Comparison of ENCODE assay signal across 15 cellular contexts in genomic region chr22:33326540-33327295, GRCh38.
"Had no signal": no experiment of that assay in that cellular context is flagged by ENCODE, and none has a peak within 500 bp of the region (broad histone marks: within the 10 kb centered on the region; RNA-seq: fewer than 3 reads in every experiment).

No MANE protein-coding gene starts in this region.

- H3K4me3 ChIP-seq: colonic mucosa, stomach, thoracic aorta had no signal

- H3K27ac Mint-ChIP-seq: activated naive CD4-positive, alpha-beta T cell treated with anti-CD3 and anti-CD28 coated beads, Interleukin-2, amount 10 ng/mL, durations not matched to agents 7 days and 5 days; activated T-helper 2 cell treated with anti-CD3 and anti-CD28 coated beads, Interferon-gamma antibody, Interleukin-2, Interleukin-4, amounts not matched to agents 10 μg/mL and 5 μg/mL and 100 μg/mL, durations not matched to agents 14 hours and 24 hours and 36 hours; natural killer cell treated with Interleukin-12 subunit alpha and Interleukin-12 subunit beta and Interleukin-15 and Interleukin-18, amount 100 ng/mL, for 72 hours; T-helper 17 cell had no signal

- H3K4me1 Mint-ChIP-seq: activated naive CD4-positive, alpha-beta T cell treated with anti-CD3 and anti-CD28 coated beads, Interleukin-2, amount 10 ng/mL, durations not matched to agents 7 days and 5 days; T-helper 17 cell had no signal

- H3K4me1 ChIP-seq: colonic mucosa had no signal

- DNase-seq: activated CD4-positive, CD25-positive, alpha-beta regulatory T cell; activated naive CD4-positive, alpha-beta T cell treated with anti-CD3 and anti-CD28 coated beads, Interleukin-2, amount 10 ng/mL, durations not matched to agents 7 days and 5 days; caudate nucleus; colonic mucosa; effector CD8-positive, alpha-beta T cell; hypothalamus; occipital lobe; stimulated activated CD4-positive, alpha-beta T cell treated with anti-CD3 and anti-CD28 coated beads, Interleukin-4, amount 100 ng/mL, for 1 hour; stimulated activated CD8-positive, alpha-beta memory T cell treated with anti-CD3 and anti-CD28 coated beads, Interleukin-4, amount 100 ng/mL, for 48 hours; stomach; T-helper 17 cell had no signal

- H3K36me3 ChIP-seq: colonic mucosa, thoracic aorta had no signal

- ATAC-seq: natural killer cell treated with Interleukin-12 subunit alpha and Interleukin-12 subunit beta and Interleukin-15 and Interleukin-18, amount 100 ng/mL, for 72 hours; T-helper 17 cell had no signal

- H3K9me3 ChIP-seq: colonic mucosa, stomach, thoracic aorta had no signal

- H3K9me3 Mint-ChIP-seq: activated T-helper 2 cell treated with anti-CD3 and anti-CD28 coated beads, Interferon-gamma antibody, Interleukin-2, Interleukin-4, amounts not matched to agents 10 μg/mL and 5 μg/mL and 100 μg/mL, durations not matched to agents 14 hours and 24 hours and 36 hours; natural killer cell treated with Interleukin-12 subunit alpha and Interleukin-12 subunit beta and Interleukin-15 and Interleukin-18, amount 100 ng/mL, for 72 hours had no signal

- H3K27ac ChIP-seq: colonic mucosa, stomach, thoracic aorta had no signal

- H3K27me3 ChIP-seq: colonic mucosa, stomach had no signal

- H3K36me3 Mint-ChIP-seq: activated naive CD4-positive, alpha-beta T cell treated with anti-CD3 and anti-CD28 coated beads, Interleukin-2, amount 10 ng/mL, durations not matched to agents 7 days and 5 days; natural killer cell treated with Interleukin-12 subunit alpha and Interleukin-12 subunit beta and Interleukin-15 and Interleukin-18, amount 100 ng/mL, for 72 hours had no signal

- H3K4me3 Mint-ChIP-seq: activated naive CD4-positive, alpha-beta T cell treated with anti-CD3 and anti-CD28 coated beads, Interleukin-2, amount 10 ng/mL, durations not matched to agents 7 days and 5 days; natural killer cell treated with Interleukin-12 subunit alpha and Interleukin-12 subunit beta and Interleukin-15 and Interleukin-18, amount 100 ng/mL, for 72 hours; T-helper 17 cell had no signal

- FAIRE-seq: urothelium cell line had no signal

- H3K27me3 Mint-ChIP-seq: activated naive CD4-positive, alpha-beta T cell treated with anti-CD3 and anti-CD28 coated beads, Interleukin-2, amount 10 ng/mL, durations not matched to agents 7 days and 5 days; T-helper 17 cell had no signal
